In the genomic region with DNA sequence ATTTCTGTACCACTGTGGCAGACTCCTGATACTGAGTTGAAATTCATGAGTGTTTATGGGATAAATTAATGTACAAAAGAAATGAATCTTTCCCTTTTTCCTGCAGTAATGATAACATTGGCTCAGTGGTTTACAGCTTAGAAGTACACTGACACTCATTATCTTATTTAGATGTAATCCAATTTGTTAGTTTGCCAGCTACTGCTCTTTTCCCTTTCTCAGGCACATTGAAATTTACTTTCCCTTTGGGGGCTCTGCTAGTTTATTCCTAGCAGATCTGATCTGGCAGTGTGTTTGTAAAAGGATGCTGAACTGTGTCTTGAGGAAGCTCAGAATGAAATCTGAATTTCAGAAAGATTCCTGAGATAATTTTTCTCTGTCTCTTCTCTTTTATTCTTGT, we compare ENCODE assay signal across 1 cellular context.
TF ChIP-seq lines count a peak whose summit lies in the region.

No MANE protein-coding gene starts in this region.

TF ChIP-seq in HEK293, 187 proteins besides CTCF, POLR2A, EP300 and RAD21:
- TF ChIP-seq ZBTB10 (tag by site-specific recombination; IDR thresholded peaks at IDR 0.05) (no peak), OSR2 (tag by site-specific recombination; IDR thresholded peaks at IDR 0.05) (peak; percentile 14; the same call in 1 of the 2 replicates), ZNF664 (tag by site-specific recombination; IDR thresholded peaks at IDR 0.05) (no peak), FEZF1 (tag by site-specific recombination; IDR thresholded peaks at IDR 0.05) (peak; percentile 71), ZNF292 (tag by site-specific recombination; IDR thresholded peaks at IDR 0.05; ENCODE audit: borderline replicate concordance, low read depth) (no peak), ZXDB (tag by site-specific recombination; IDR thresholded peaks at IDR 0.05) (no peak), ZNF248 (tag by site-specific recombination; IDR thresholded peaks at IDR 0.05) (no peak), ZNF433 (tag by site-specific recombination; IDR thresholded peaks at IDR 0.05; ENCODE audit: low read depth) (no peak), PRDM1 (tag by site-specific recombination; IDR thresholded peaks at IDR 0.05) (0 out of 2 replicates have a peak, but pooled peaks have one; percentile 39), PRDM6 (tag by site-specific recombination; IDR thresholded peaks at IDR 0.05) (peak; percentile 65)
